10 cellular contexts compared by ENCODE assay signal in the genomic region with DNA sequence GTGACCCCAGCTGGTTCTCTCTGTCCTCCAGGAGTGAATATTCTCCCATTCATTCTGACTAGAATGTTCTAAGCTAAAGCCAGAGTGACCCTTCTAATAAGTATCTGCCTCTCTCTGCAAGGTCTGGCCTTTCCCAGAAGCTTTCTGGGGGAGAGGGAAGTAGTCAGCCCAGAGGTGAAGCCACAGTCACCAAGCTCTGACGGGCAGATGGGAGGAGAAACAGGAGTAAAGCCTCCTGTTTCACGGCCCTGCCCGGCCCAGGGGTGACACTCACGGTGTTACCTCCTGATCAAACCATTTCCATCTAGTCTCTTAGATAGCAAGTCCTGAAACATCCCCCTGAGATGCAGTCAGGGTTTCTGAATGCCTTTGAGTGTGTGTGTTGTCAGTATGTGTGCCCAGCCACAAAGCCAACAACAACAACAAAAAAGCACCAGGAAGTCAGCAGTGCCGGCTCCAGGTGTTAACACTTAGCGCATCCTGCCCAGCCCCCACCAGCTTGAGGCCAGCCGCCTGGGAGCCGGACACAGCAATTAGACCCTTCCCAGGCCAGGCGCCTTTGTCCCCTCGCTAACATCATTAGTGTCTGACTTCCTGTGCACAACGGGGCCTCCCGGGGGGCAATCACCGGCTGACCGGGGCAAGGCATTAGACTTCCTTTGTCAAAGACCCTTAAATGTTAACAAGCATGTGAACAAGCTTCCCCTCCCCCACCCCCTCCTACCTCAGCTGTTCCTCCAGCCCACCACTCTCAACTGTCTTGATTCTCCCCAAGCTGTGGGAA. TPM values are rescaled to one million over a fixed set of nuclear protein-coding genes. Genes with fewer than 3 reads are reported as not detected.
DNase-seq lines count a peak whose midpoint lies in the region; ATAC-seq and TF ChIP-seq lines count a peak whose summit lies in the region.
"Had no signal": no experiment of that assay in that cellular context is flagged by ENCODE, and none has a peak within 500 bp of the region (broad histone marks: within the 10 kb centered on the region; RNA-seq: fewer than 3 reads in every experiment).

No MANE protein-coding gene starts in this region.

- H3K4me3 ChIP-seq in AG10803 (ENCODE audit: low read length) = no peak overlapping the region
- no peak overlapping the region for H3K4me3 ChIP-seq in Karpas-422 (ENCODE audit: low read length)
- H3K4me3 ChIP-seq: dorsolateral prefrontal cortex, psoas muscle had no signal

- H3K4me1 ChIP-seq in Karpas-422 (ENCODE audit: low read length) = 0 out of 2 replicates have a peak, but pooled peaks cover 3% of the 10 kb centered on the region
- H3K4me1 ChIP-seq: psoas muscle had no signal

- H3K79me2 ChIP-seq in Karpas-422 (ENCODE audit: low read length) = no peaks in the 10 kb centered on the region

- DNase-seq in AG10803 (ENCODE audit: low read depth) = peak; percentile 37
- no peak for DNase-seq in Karpas-422
- DNase-seq in SW480 (ENCODE audit: low spot score) = peak; percentile 41
- DNase-seq in iPS-NIHi7 (ENCODE audit: extremely low spot score) = peak; percentile 86
- DNase-seq in putamen (ENCODE audit: low spot score) = no peak
- no peak for DNase-seq in GM19240 (ENCODE audit: insufficient read length, low spot score)
- DNase-seq: dorsolateral prefrontal cortex had no signal

- no peaks in the 10 kb centered on the region for H3K27me3 ChIP-seq in Karpas-422 (ENCODE audit: low read length)
- H3K27me3 ChIP-seq: dorsolateral prefrontal cortex had no signal

- peak overlapping the region; percentile 3; the same call in 1 of the 2 replicates for H2AFZ ChIP-seq in Karpas-422 (ENCODE audit: low read length)

- H3K36me3 ChIP-seq in Karpas-422 (ENCODE audit: insufficient read depth, low read length) = no peaks in the 10 kb centered on the region

- no peaks in the 10 kb centered on the region for H4K20me1 ChIP-seq in Karpas-422 (ENCODE audit: insufficient read depth, low read depth, low read length)

- no peaks in the 10 kb centered on the region for H3K9me3 ChIP-seq in Karpas-422 (ENCODE audit: low read length)
- H3K9me3 ChIP-seq: psoas muscle had no signal

- ATAC-seq in GM21528 (IDR thresholded peaks at IDR 0.05; ENCODE audit: low FRiP score, unreplicated experiment) (no peak), GM21619 (IDR thresholded peaks at IDR 0.05; ENCODE audit: unreplicated experiment) (no peak)

- TF ChIP-seq CTCF in AG10803 (conservative IDR thresholded peaks at IDR 0.05; ENCODE audit: low read length) = no peak

- no peak overlapping the region for H3K4me2 ChIP-seq in Karpas-422 (ENCODE audit: low read depth, low read length, poor library complexity, severe bottlenecking)

- H3K9ac ChIP-seq in Karpas-422 (ENCODE audit: low read length) = no peak overlapping the region

- no peak overlapping the region for H3K27ac ChIP-seq in Karpas-422 (ENCODE audit: low read length)
- H3K27ac ChIP-seq: dorsolateral prefrontal cortex, psoas muscle had no signal

- H3K9me2 ChIP-seq in Karpas-422 (replicated peaks; ENCODE audit: insufficient read depth, low read length) = no peaks in the 10 kb centered on the region

RNA-seq across cellular contexts. Expression of gene IL17RD, which starts 34.5 kb away (rescaled TPM):
- 0.43 and 1.2 TPM in 2 replicates for total RNA-seq in Karpas-422 (2014; rRNA removed; shearing (Covaris generic); ENCODE audit: low replicate concordance)

Comparison
In these comparisons a context has a peak if more than half of its experiments do, and no peak if none do; other contexts are left out.
1. DNase-seq: peak in AG10803 (single experiment), SW480 (single experiment) and iPS-NIHi7 (single experiment); none in Karpas-422 (single experiment), putamen (single experiment) and GM19240 (single experiment).